ENCODE assay signal across 8 cellular contexts in genomic region chr12:80195143-80195726, GRCh38.
DNase-seq lines count a peak whose midpoint lies in the region; ATAC-seq, FAIRE-seq and TF ChIP-seq lines count a peak whose summit lies in the region.

No MANE protein-coding gene starts in this region.

- TF ChIP-seq RAD21 in GM12878 (IDR thresholded peaks at IDR 0.05; ENCODE audit: insufficient read depth, low read depth, low read length), result peak; percentile 55

- H3K9ac ChIP-seq in GM12878 (ENCODE audit: control insufficient read depth, insufficient read depth, low read length), result no peak overlapping the region

- no peaks in the 10 kb centered on the region; a peak in 1 of 4 replicates for H3K27me3 ChIP-seq in GM12878 (replicated peaks in 1 of 2; ENCODE audit: control insufficient read depth in 2 of 2, insufficient read depth in 2 of 2, low read length in 1 of 2)
- no peaks in the 10 kb centered on the region for H3K27me3 ChIP-seq in right lobe of liver

- WGBS in GM12878 (ENCODE audit: insufficient coverage, insufficient replicate concordance, low lambda C conversion rate, missing lambda C conversion rate), result 0% methylated on average over 1 of the region's 1 CpG
- WGBS in right lobe of liver (ENCODE audit: insufficient coverage, low coverage, low lambda C conversion rate, missing lambda C conversion rate), result 0% methylated on average over 1 of the region's 1 CpG

- no TSS peak for BruUV-seq in GM12878 (replicated peaks; lab: Mats Ljungman, UMichigan)

- CTCF ChIA-PET in GM12878 (lab: Yijun Ruan, JAX), result interaction anchor here (0.5 to 10.1 kb wide), 18 partner anchors 8 to 1063 kb away, joined by 3 to 134 read pairs (median 3); no protein-coding TSS in a partner anchor

- TF ChIP-seq CTCF in GM12878 (IDR thresholded peaks at IDR 0.05 in 2 of 3, conservative IDR thresholded peaks at IDR 0.05 in 1 of 3; ENCODE audit: control insufficient read depth in 2 of 3, extremely low read depth in 1 of 3, insufficient read depth in 1 of 3, low read depth in 3 of 3, low read length in 3 of 3) (peak; percentile 35 to 61 (median 44); a peak in 4 of 6 replicates), right lobe of liver (IDR thresholded peaks at IDR 0.05) (peak; percentile 25 to 36 (median 30))

- H3K4me2 ChIP-seq in GM12878 (ENCODE audit: control insufficient read depth, insufficient read depth), result no peak overlapping the region

- no peak for TF ChIP-seq EP300 in GM12878 (IDR thresholded peaks at IDR 0.05; ENCODE audit: borderline replicate concordance in 1 of 2, control insufficient read depth in 1 of 2, low read depth in 2 of 2, low read length in 2 of 2)

- intact Hi-C loops in GM12878 (cut with micrococcal nuclease; ENCODE audit: unreplicated experiment), result loop anchor here (1.0 to 10.0 kb wide), 4 partner anchors 75 to 570 kb away; no protein-coding TSS in a partner anchor
- intact Hi-C loops in right lobe of liver (cut with DNase I), result no loop called here

- FAIRE-seq in GM12878 (lab: Jason Lieb, UNC), result peak; percentile 73

- no peaks in the 10 kb centered on the region for H3K9me3 ChIP-seq in GM12878 (replicated peaks; ENCODE audit: control insufficient read depth, insufficient read depth, low read length)
- H3K9me3 ChIP-seq in right lobe of liver, result no peaks in the 10 kb centered on the region

- H2AFZ ChIP-seq in GM12878 (ENCODE audit: control insufficient read depth, low read depth, low read length), result no peak overlapping the region

- RAD21 ChIA-PET in GM12878 (lab: Charles Lee; ENCODE audit: unreplicated experiment), result interaction anchor here (0.9 to 2.1 kb wide), 5 partner anchors 71 to 276 kb away, joined by 3 to 26 read pairs (median 5); no protein-coding TSS in a partner anchor

- POLR2A ChIA-PET in GM12878 (lab: Charles Lee), result no interaction called here

- SMC1A ChIA-PET in GM12878 (lab: Charles Lee; ENCODE audit: uncharacterized antibody, unreplicated experiment), result interaction anchor here (0.7 to 4.4 kb wide), 13 partner anchors 8 to 568 kb away, joined by 3 to 57 read pairs (median 3); no protein-coding TSS in a partner anchor

- H3K27ac ChIP-seq in GM12878 (ENCODE audit: control insufficient read depth, insufficient read depth), result no peak overlapping the region
- H3K27ac ChIP-seq in right lobe of liver, result no peak overlapping the region

- ATAC-seq in GM21576 (IDR thresholded peaks at IDR 0.05; ENCODE audit: unreplicated experiment) (peak; percentile 57), GM12878 (peak; percentile 87), right lobe of liver (peak in 2 of 4 donors; percentile 33 to 60), HG03565 (IDR thresholded peaks at IDR 0.05; ENCODE audit: unreplicated experiment) (no peak), HG03097 (IDR thresholded peaks at IDR 0.05; ENCODE audit: low FRiP score, unreplicated experiment) (no peak)

- H3K4me3 ChIP-seq in GM12878, result no peak overlapping the region
- no peak overlapping the region for H3K4me3 ChIP-seq in right lobe of liver

- TF ChIP-seq POLR2A in GM12878 (IDR thresholded peaks at IDR 0.05; ENCODE audit: low read depth, low read length), result no peak
- no peak for TF ChIP-seq POLR2A in right lobe of liver (IDR thresholded peaks at IDR 0.05)

- H3K36me3 ChIP-seq in GM12878 (ENCODE audit: control insufficient read depth in 2 of 2, insufficient read depth in 2 of 2, low read length in 1 of 2) (no peaks in the 10 kb centered on the region), right lobe of liver (no peaks in the 10 kb centered on the region)

- H3K79me2 ChIP-seq in GM12878 (ENCODE audit: control insufficient read depth, insufficient read depth, low read length), result no peaks in the 10 kb centered on the region

- H4K20me1 ChIP-seq in GM12878 (ENCODE audit: control insufficient read depth, insufficient read depth), result no peaks in the 10 kb centered on the region

- in situ Hi-C loops in GM12878 (cut with MboI), result no loop called here

- H3K4me1 ChIP-seq in GM12878 (ENCODE audit: control insufficient read depth, insufficient read depth, low read length) (peaks cover 3% of the 10 kb centered on the region; the same call in 1 of the 2 replicates), right lobe of liver (no peaks in the 10 kb centered on the region)

- DNase-seq in DMS53 treated with DMSO at 0.1 percent for 48 hours (lab: John Stamatoyannopoulos, UW; ENCODE audit: unreplicated experiment), result peak; percentile 64
- peak; percentile 64 for DNase-seq in NCI-H146 (lab: John Stamatoyannopoulos, UW)
- DNase-seq in GM12878 (ENCODE audit: low read depth, low spot score), result no peak
- no peak for DNase-seq in right lobe of liver
- DNase-seq in NCI-H187 (lab: John Stamatoyannopoulos, UW), result no peak

TF ChIP-seq in GM12878, 131 proteins besides CTCF, POLR2A, EP300 and RAD21:
- no peak for TF ChIP-seq ZNF592 (IDR thresholded peaks at IDR 0.05)
- TF ChIP-seq CHD4 (IDR thresholded peaks at IDR 0.05), result no peak
- TF ChIP-seq SMC3 (IDR thresholded peaks at IDR 0.05; ENCODE audit: borderline replicate concordance, low read length), result peak; percentile 68
- TF ChIP-seq YY1 (IDR thresholded peaks at IDR 0.05; ENCODE audit: low read depth, low read length), result peak; percentile 40; the same call in 1 of the 2 replicates
- no peak for TF ChIP-seq IKZF2 (IDR thresholded peaks at IDR 0.05)

Comparison
In these comparisons a context has a peak if more than half of its experiments do, and no peak if none do; other contexts are left out.
1. DNase-seq: peak in DMS53 treated with DMSO at 0.1 percent for 48 hours (single experiment) and NCI-H146 (single experiment); none in GM12878 (single experiment), right lobe of liver (0 of 3) and NCI-H187 (0 of 2).
2. ATAC-seq: peak in GM21576 (single experiment) and GM12878 (single experiment); none in HG03565 (single experiment) and HG03097 (single experiment).